In genomic region chr9:16417101-16417500, GRCh38 we compare ENCODE assay signal across 10 cellular contexts.
DNase-seq lines count a peak whose midpoint lies in the region; ATAC-seq and TF ChIP-seq lines count a peak whose summit lies in the region.
"Had no signal": no experiment of that assay in that cellular context is flagged by ENCODE, and none has a peak within 500 bp of the region (broad histone marks: within the 10 kb centered on the region; RNA-seq: fewer than 3 reads in every experiment).

No MANE protein-coding gene starts in this region.

- TF ChIP-seq POLR2A in stomach (IDR thresholded peaks at IDR 0.05) (no peak), prostate gland (IDR thresholded peaks at IDR 0.05) (no peak)

- peaks cover 0 to 24% (median 5%) of the 10 kb centered on the region in 4 donors for H3K4me1 ChIP-seq in stomach
- H3K4me1 ChIP-seq in prostate gland (replicated peaks) = no peaks in the 10 kb centered on the region

- WGBS in stomach, 5 donors = 23 to 37% (median 35%) methylated on average over 3 of the region's 3 CpGs
- 38% methylated on average over 3 of the region's 3 CpGs for WGBS in prostate gland

- no peak for ATAC-seq in GM21528 (IDR thresholded peaks at IDR 0.05; ENCODE audit: low FRiP score, unreplicated experiment)
- ATAC-seq: T-helper 17 cell had no signal

- H3K27ac ChIP-seq in stomach = peak overlapping the region in 3 of 5 donors; percentile 11 to 24 (median 23)
- H3K27ac ChIP-seq in prostate gland = no peak overlapping the region
- H3K27ac ChIP-seq: adrenal gland had no signal

- intact Hi-C loops in stomach (cut with DNase I; ENCODE audit: low total_unique reads) = no loop called here
- intact Hi-C loops in prostate gland (cut with DNase I) = no loop called here

- no peak for TF ChIP-seq EP300 in stomach (IDR thresholded peaks at IDR 0.05)

- H3K36me3 ChIP-seq in stomach (peaks cover 0 to 5% (median 2%) of the 10 kb centered on the region in 4 donors), prostate gland (no peaks in the 10 kb centered on the region)
- H3K36me3 ChIP-seq: adrenal gland had no signal

- H3K4me3 ChIP-seq in fibroblast of pulmonary artery (replicated peaks; ENCODE audit: low read depth, low read length) (no peak overlapping the region), stomach (no peak overlapping the region), prostate gland (no peak overlapping the region)
- H3K4me3 ChIP-seq: adrenal gland had no signal

- no peaks in the 10 kb centered on the region for H3K27me3 ChIP-seq in stomach
- no peaks in the 10 kb centered on the region for H3K27me3 ChIP-seq in prostate gland (replicated peaks; ENCODE audit: insufficient read depth)
- H3K27me3 ChIP-seq: adrenal gland had no signal

- no peaks in the 10 kb centered on the region for H3K9me3 ChIP-seq in stomach
- no peaks in the 10 kb centered on the region for H3K9me3 ChIP-seq in prostate gland
- H3K9me3 ChIP-seq: adrenal gland had no signal

- no peak for TF ChIP-seq CTCF in fibroblast of pulmonary artery (IDR thresholded peaks at IDR 0.05; ENCODE audit: low read length, missing control alignments)
- TF ChIP-seq CTCF in stomach (IDR thresholded peaks at IDR 0.05) = no peak
- TF ChIP-seq CTCF in prostate gland (IDR thresholded peaks at IDR 0.05) = no peak

- DNase-seq in HCEC 1CT = peak; percentile 94
- peak; percentile 44 for DNase-seq in NCI-H748 treated with DMSO at 0.1 percent for 48 hours (lab: John Stamatoyannopoulos, UW)
- DNase-seq in fibroblast of pulmonary artery (ENCODE audit: low read depth) = peak; percentile 78
- DNase-seq in stomach = no peak
- DNase-seq in prostate gland (ENCODE audit: low spot score) = no peak
- no peak for DNase-seq in amygdala (lab: John Stamatoyannopoulos, UW)
- no peak for DNase-seq in T-helper 9 cell
- DNase-seq: adrenal gland, T-helper 17 cell had no signal

Comparison
In these comparisons a context has a peak if more than half of its experiments do, and no peak if none do; other contexts are left out.
1. DNase-seq: peak in HCEC 1CT (single experiment), NCI-H748 treated with DMSO at 0.1 percent for 48 hours (single experiment) and fibroblast of pulmonary artery (single experiment); none in stomach (single experiment), prostate gland (single experiment), amygdala (0 of 56) and T-helper 9 cell (single experiment).
2. H3K27ac ChIP-seq: peak in stomach (3 of 5); none in prostate gland (0 of 2).